In genomic region chr1:236761397-236762132, GRCh38 we compare ENCODE assay signal across 19 cellular contexts. TPM values are rescaled to one million over a fixed set of nuclear protein-coding genes. Genes with fewer than 3 reads are reported as not detected.
DNase-seq lines count a peak whose midpoint lies in the region; ATAC-seq and TF ChIP-seq lines count a peak whose summit lies in the region.
"Had no signal": no experiment of that assay in that cellular context is flagged by ENCODE, and none has a peak within 500 bp of the region (broad histone marks: within the 10 kb centered on the region; RNA-seq: fewer than 3 reads in every experiment).

No MANE protein-coding gene starts in this region.

- H3K9me3 ChIP-seq in left ventricle myocardium inferior (replicated peaks) (no peaks in the 10 kb centered on the region), thyroid gland (no peaks in the 10 kb centered on the region), left lung (no peaks in the 10 kb centered on the region)
- H3K9me3 ChIP-seq: BLaER1 treated with 17β-estradiol and CSF1 and Interleukin-3, amounts not matched to agents 10 nM and 100 nM had no signal

- H3K4me3 ChIP-seq in left ventricle myocardium inferior (no peak overlapping the region), thyroid gland (replicated peaks in 1 of 3) (no peak overlapping the region), left lung (no peak overlapping the region)
- H3K4me3 ChIP-seq: BLaER1 treated with 17β-estradiol and CSF1 and Interleukin-3, amounts not matched to agents 10 nM and 100 nM had no signal

- TF ChIP-seq CTCF in left ventricle myocardium inferior (IDR thresholded peaks at IDR 0.05; ENCODE audit: borderline replicate concordance) (no peak), thyroid gland (IDR thresholded peaks at IDR 0.05) (no peak), left lung (IDR thresholded peaks at IDR 0.05) (no peak)

- TF ChIP-seq POLR2A in thyroid gland (IDR thresholded peaks at IDR 0.05) = no peak

- ATAC-seq in left lobe of liver = peak; percentile 91
- no peak for ATAC-seq in left lung
- ATAC-seq: CD8-positive, alpha-beta T cell; HCT116 had no signal

- intact Hi-C loops in left ventricle myocardium inferior (cut with micrococcal nuclease) (no loop called here), cardiac septum (cut with DNase I) (loop anchor here (10.0 kb wide), 1 partner anchor 157 kb away; the partner anchor contains the start of gene HEATR1), thyroid gland (cut with DNase I) (no loop called here), left lung (cut with DNase I) (loop anchor here in 1 of 2 donors (10.0 kb wide), 1 partner anchor 93 kb away; no protein-coding TSS in a partner anchor)

- whole genome bisulfite sequencing in thyroid gland, 2 donors = 88 to 95% methylated on average over 5 of the region's 5 CpGs

- DNase-seq in left ventricle myocardium inferior = no peak
- no peak for DNase-seq in cardiac septum (ENCODE audit: low spot score)
- DNase-seq in M059J (ENCODE audit: low read depth) = peak; percentile 11
- no peak for DNase-seq in left lobe of liver (ENCODE audit: low spot score)
- no peak for DNase-seq in thyroid gland
- no peak for DNase-seq in germinal center (ENCODE audit: low spot score)
- DNase-seq in left lung = no peak
- DNase-seq: CD8-positive, alpha-beta T cell; COR-L47; DMS 273 treated with DMSO at 0.1 percent for 48 hours; DMS53; GDM1; GOT3; H7; HFFc6; IMR-90 had no signal

- H3K27ac ChIP-seq in left ventricle myocardium inferior (replicated peaks) (peak overlapping the region; percentile 32), thyroid gland (no peak overlapping the region), left lung (no peak overlapping the region)
- H3K27ac ChIP-seq: BLaER1 treated with 17β-estradiol and CSF1 and Interleukin-3, amounts not matched to agents 10 nM and 100 nM; HL-60 had no signal

- H3K4me1 ChIP-seq in left ventricle myocardium inferior (peaks cover 19% of the 10 kb centered on the region), thyroid gland (peaks cover 0 to 2% of the 10 kb centered on the region in 2 donors), left lung (no peaks in the 10 kb centered on the region)

- H3K27me3 ChIP-seq in left ventricle myocardium inferior (ENCODE audit: low read depth) (no peaks in the 10 kb centered on the region), thyroid gland (no peaks in the 10 kb centered on the region), left lung (no peaks in the 10 kb centered on the region)
- H3K27me3 ChIP-seq: BLaER1 treated with 17β-estradiol and CSF1 and Interleukin-3, amounts not matched to agents 10 nM and 100 nM had no signal

- H3K36me3 ChIP-seq in left ventricle myocardium inferior (peaks cover 66% of the 10 kb centered on the region), thyroid gland (no peaks in the 10 kb centered on the region), left lung (no peaks in the 10 kb centered on the region)
- H3K36me3 ChIP-seq: BLaER1 treated with 17β-estradiol and CSF1 and Interleukin-3, amounts not matched to agents 10 nM and 100 nM had no signal

RNA-seq across cellular contexts. Expression of gene MTR, which starts 33.5 kb away (rescaled TPM):
- total RNA-seq in left ventricle myocardium inferior = 47.6 TPM
- 58.8 TPM for total RNA-seq in cardiac septum
- 11.5 and 15.0 TPM in 2 replicates for total RNA-seq in M059J (2014; rRNA removed; shearing (Covaris generic))
- 12.7 TPM for total RNA-seq in left lobe of liver
- 10 to 100 TPM; 43.2 to 78.3 (median 47.0) TPM for total RNA-seq in thyroid gland
- 10 to 100 TPM; 35.9 to 40.4 TPM for total RNA-seq in left lung
